32 cellular contexts compared by ENCODE assay signal in genomic region chr11:76835030-76835429, GRCh38.
"Had no signal": no experiment of that assay in that cellular context is flagged by ENCODE, and none has a peak within 500 bp of the region (broad histone marks: within the 10 kb centered on the region; RNA-seq: fewer than 3 reads in every experiment).

No MANE protein-coding gene starts in this region.

- H3K9me3 ChIP-seq: adrenal gland, ascending aorta, body of pancreas, breast epithelium had no signal

- H3K4me3 ChIP-seq: adrenal gland, ascending aorta, body of pancreas, breast epithelium, cardiac muscle cell had no signal

- H3K27ac ChIP-seq: adrenal gland, ascending aorta, body of pancreas, brain microvascular endothelial cell, breast epithelium, cardiac muscle cell had no signal

- H3K4me1 ChIP-seq: ascending aorta had no signal

- H3K36me3 ChIP-seq: adrenal gland, ascending aorta, brain microvascular endothelial cell, breast epithelium, cardiac muscle cell had no signal

- DNase-seq: activated effector memory CD4-positive, alpha-beta T cell treated with anti-CD3 and anti-CD28 coated beads, Interleukin-2, amount 50 U/mL, for 16 hours; activated effector memory CD4-positive, alpha-beta T cell treated with Interleukin-2 at 50 U/mL for 16 hours; activated gamma-delta T cell; activated gamma-delta T cell treated with Interleukin-2 at 50 U/mL for 16 hours; activated naive CD4-positive, alpha-beta T cell; activated naive CD4-positive, alpha-beta T cell treated with anti-CD3 and anti-CD28 coated beads for 36 hours; activated naive CD4-positive, alpha-beta T cell treated with anti-CD3 and anti-CD28 coated beads, Interleukin-2, amount 10 ng/mL, durations not matched to agents 7 days and 5 days; activated naive CD4-positive, alpha-beta T cell treated with anti-CD3 and anti-CD28 coated beads, Interleukin-2, amount 50 U/mL, for 16 hours; activated naive CD4-positive, alpha-beta T cell treated with Interleukin-2 at 50 U/mL for 16 hours; activated naive CD8-positive, alpha-beta T cell treated with anti-CD3 and anti-CD28 coated beads for 36 hours; activated naive CD8-positive, alpha-beta T cell treated with anti-CD3 and anti-CD28 coated beads, Interleukin-2, amount 10 ng/mL, durations not matched to agents 7 days and 5 days; activated naive CD8-positive, alpha-beta T cell treated with anti-CD3 and anti-CD28 coated beads, Interleukin-2, amount 50 U/mL, for 24 hours; activated T-cell treated with anti-CD3 and anti-CD28 coated beads, Interleukin-2, amount 50 U/mL, for 1 hour; activated T-cell treated with anti-CD3 and anti-CD28 coated beads, Interleukin-2, amount 50 U/mL, for 24 hours; activated T-cell treated with anti-CD3 and anti-CD28 coated beads, Interleukin-2, amount 50 U/mL, for 4 hours; activated T-cell treated with anti-CD3 and anti-CD28 coated beads, Interleukin-2, amount 50 U/mL, for 48 hours; activated T-cell treated with anti-CD3 and anti-CD28 coated beads, Interleukin-2, amount 50 U/mL, for 72 hours; amniotic stem cell; amygdala; anterior cingulate cortex; aorta; body of pancreas; brain microvascular endothelial cell; caudate nucleus; central memory CD4-positive, alpha-beta T cell; cerebellar nuclear complex had no signal

- H3K27me3 ChIP-seq: adrenal gland, ascending aorta, body of pancreas, brain microvascular endothelial cell, breast epithelium, cardiac muscle cell had no signal

- ATAC-seq: activated naive CD4-positive, alpha-beta T cell treated with anti-CD3 and anti-CD28 coated beads, Interleukin-2, amount 50 U/mL, for 72 hours; activated naive CD8-positive, alpha-beta T cell treated with anti-CD3 and anti-CD28 coated beads, Interleukin-2, amount 50 U/mL, for 24 hours; activated T-cell treated with anti-CD3 and anti-CD28 coated beads, Interleukin-2, amount 50 U/mL, for 4 hours; activated T-cell treated with anti-CD3 and anti-CD28 coated beads, Interleukin-2, amount 50 U/mL, for 72 hours; activated T-helper 17 cell treated with anti-CD3 and anti-CD28 coated beads, Interleukin-2, amount 50 U/mL, for 72 hours; body of pancreas had no signal
